Comparison of ENCODE assay signal across 1 cellular context in the genomic region with DNA sequence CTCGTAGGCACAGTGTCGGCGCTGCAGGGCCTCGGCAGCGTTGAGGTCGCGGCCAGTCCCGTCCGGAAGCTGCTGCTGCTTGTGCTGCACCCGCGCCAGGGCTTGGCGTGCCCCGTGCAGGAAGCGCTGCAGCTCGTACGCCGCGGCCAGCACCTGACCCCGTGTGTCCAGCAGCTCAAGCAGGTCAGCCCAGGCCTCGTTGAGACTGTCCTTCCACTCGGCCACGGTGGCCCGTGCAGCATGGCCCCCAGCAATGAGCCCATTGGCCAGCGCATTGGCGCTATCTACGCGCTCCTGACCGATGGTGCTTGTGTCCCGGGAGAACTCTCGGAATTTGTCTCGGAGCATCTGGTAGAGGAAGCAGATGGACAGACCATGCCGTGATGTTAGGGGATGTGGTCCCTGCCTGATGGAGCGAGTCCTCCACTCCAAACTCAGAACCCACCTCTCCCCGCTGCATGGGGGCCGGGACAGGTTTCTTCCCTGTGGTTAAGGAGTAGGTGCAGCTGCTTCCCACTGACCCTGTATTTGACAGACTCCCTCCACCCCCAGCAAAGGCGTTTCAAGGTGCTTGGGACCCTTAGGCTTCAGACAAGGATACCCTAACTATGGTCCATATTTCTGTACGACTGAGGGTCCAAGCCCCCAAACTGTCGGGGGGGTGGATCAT.
TF ChIP-seq lines count a peak whose summit lies in the region.

No MANE protein-coding gene starts in this region.

TF ChIP-seq in K562, 482 proteins besides CTCF, POLR2A, EP300 and RAD21:
- TF ChIP-seq FOXK2 (conservative IDR thresholded peaks at IDR 0.05 in 1 of 2, IDR thresholded peaks at IDR 0.05 in 1 of 2; ENCODE audit: low read depth in 2 of 2) (no peak), POLR2G (IDR thresholded peaks at IDR 0.05; ENCODE audit: low read depth, low read length) (peak; percentile 53), PHB2 (IDR thresholded peaks at IDR 0.05; ENCODE audit: low read depth) (no peak), MXI1 (IDR thresholded peaks at IDR 0.05; ENCODE audit: low read depth, low read length) (no peak)
- TF ChIP-seq, protein P1, sequence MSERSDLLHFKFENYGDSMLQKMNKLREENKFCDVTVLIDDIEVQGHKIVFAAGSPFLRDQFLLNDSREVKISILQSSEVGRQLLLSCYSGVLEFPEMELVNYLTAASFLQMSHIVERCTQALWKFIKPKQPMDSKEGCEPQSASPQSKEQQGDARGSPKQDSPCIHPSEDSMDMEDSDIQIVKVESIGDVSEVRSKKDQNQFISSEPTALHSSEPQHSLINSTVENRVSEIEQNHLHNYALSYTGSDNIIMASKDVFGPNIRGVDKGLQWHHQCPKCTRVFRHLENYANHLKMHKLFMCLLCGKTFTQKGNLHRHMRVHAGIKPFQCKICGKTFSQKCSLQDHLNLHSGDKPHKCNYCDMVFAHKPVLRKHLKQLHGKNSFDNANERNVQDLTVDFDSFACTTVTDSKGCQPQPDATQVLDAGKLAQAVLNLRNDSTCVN (CRISPR knock-in tag; IDR thresholded peaks at IDR 0.05) = no peak
- TF ChIP-seq, protein P2, sequence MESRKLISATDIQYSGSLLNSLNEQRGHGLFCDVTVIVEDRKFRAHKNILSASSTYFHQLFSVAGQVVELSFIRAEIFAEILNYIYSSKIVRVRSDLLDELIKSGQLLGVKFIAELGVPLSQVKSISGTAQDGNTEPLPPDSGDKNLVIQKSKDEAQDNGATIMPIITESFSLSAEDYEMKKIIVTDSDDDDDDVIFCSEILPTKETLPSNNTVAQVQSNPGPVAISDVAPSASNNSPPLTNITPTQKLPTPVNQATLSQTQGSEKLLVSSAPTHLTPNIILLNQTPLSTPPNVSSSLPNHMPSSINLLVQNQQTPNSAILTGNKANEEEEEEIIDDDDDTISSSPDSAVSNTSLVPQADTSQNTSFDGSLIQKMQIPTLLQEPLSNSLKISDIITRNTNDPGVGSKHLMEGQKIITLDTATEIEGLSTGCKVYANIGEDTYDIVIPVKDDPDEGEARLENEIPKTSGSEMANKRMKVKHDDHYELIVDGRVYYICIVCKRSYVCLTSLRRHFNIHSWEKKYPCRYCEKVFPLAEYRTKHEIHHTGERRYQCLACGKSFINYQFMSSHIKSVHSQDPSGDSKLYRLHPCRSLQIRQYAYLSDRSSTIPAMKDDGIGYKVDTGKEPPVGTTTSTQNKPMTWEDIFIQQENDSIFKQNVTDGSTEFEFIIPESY (CRISPR knock-in tag; IDR thresholded peaks at IDR 0.05) = peak; percentile 67; the same call in 1 of the 2 replicates
TF ChIP-seq in K562: peak in this region for 2.
